Comparison of ENCODE assay signal across 15 cellular contexts in genomic region chr9:137226338-137227056, GRCh38. TPM values are rescaled to one million over a fixed set of nuclear protein-coding genes. Genes with fewer than 3 reads are reported as not detected.
A peak's percentile ranks its signal among the peaks of the same experiment; 100 is the strongest.
DNase-seq lines count a peak whose midpoint lies in the region; ATAC-seq and TF ChIP-seq lines count a peak whose summit lies in the region.
"Had no signal": no experiment of that assay in that cellular context is flagged by ENCODE, and none has a peak within 500 bp of the region (broad histone marks: within the 10 kb centered on the region; RNA-seq: fewer than 3 reads in every experiment).

No MANE protein-coding gene starts in this region.

- no peak overlapping the region for H3K4me3 Mint-ChIP-seq in CD8-positive, alpha-beta T cell
- H3K4me3 Mint-ChIP-seq: activated CD8-positive, alpha-beta memory T cell treated with anti-CD3 and anti-CD28 coated beads, Interleukin-2, amount 10 ng/mL, durations not matched to agents 7 days and 5 days; GM23338 had no signal

- ATAC-seq in GM21360 (IDR thresholded peaks at IDR 0.05; ENCODE audit: unreplicated experiment), result no peak
- ATAC-seq in CD8-positive, alpha-beta T cell, result no peak
- ATAC-seq: activated CD8-positive, alpha-beta memory T cell treated with anti-CD3 and anti-CD28 coated beads, Interleukin-2, amount 10 ng/mL, durations not matched to agents 7 days and 5 days; Right ventricle myocardium inferior had no signal

- peaks cover 2% of the 10 kb centered on the region for H3K79me2 ChIP-seq in trophoblast cell (ENCODE audit: control insufficient read depth, insufficient read depth, low read length, poor library complexity)

- no peak overlapping the region for H2BK120ac ChIP-seq in trophoblast cell (ENCODE audit: insufficient read depth, low read length, poor library complexity)

- peak; percentile 31 for DNase-seq in EH (ENCODE audit: low read depth)
- DNase-seq in NCI-H226, result peak; percentile 81
- DNase-seq in epithelial cell of esophagus (ENCODE audit: low read depth), result peak; percentile 86
- DNase-seq in trophoblast cell, result peak; percentile 96
- no peak for DNase-seq in amygdala (lab: John Stamatoyannopoulos, UW)
- no peak for DNase-seq in middle frontal gyrus (ENCODE audit: extremely low spot score, low spot score)
- no peak for DNase-seq in CD8-positive, alpha-beta T cell
- DNase-seq: activated CD8-positive, alpha-beta memory T cell treated with anti-CD3 and anti-CD28 coated beads, Interleukin-2, amount 10 ng/mL, durations not matched to agents 7 days and 5 days; activated naive CD4-positive, alpha-beta T cell treated with anti-CD3 and anti-CD28 coated beads, Interleukin-2, amount 50 U/mL, for 16 hours; NCI-H526 had no signal

- peaks cover 3% of the 10 kb centered on the region for H3K27me3 Mint-ChIP-seq in CD8-positive, alpha-beta T cell (ENCODE audit: low read depth)
- H3K27me3 Mint-ChIP-seq: activated CD8-positive, alpha-beta memory T cell treated with anti-CD3 and anti-CD28 coated beads, Interleukin-2, amount 10 ng/mL, durations not matched to agents 7 days and 5 days had no signal

- no peak for TF ChIP-seq CTCF in epithelial cell of esophagus (IDR thresholded peaks at IDR 0.05; ENCODE audit: insufficient read depth, low read depth, low read length, missing control alignments)
- TF ChIP-seq CTCF in CD8-positive, alpha-beta T cell (IDR thresholded peaks at IDR 0.05), result no peak

- no peak overlapping the region for H3K27ac ChIP-seq in trophoblast cell (ENCODE audit: low read depth, low read length)
- no peak overlapping the region for H3K27ac ChIP-seq in CD8-positive, alpha-beta T cell (ENCODE audit: low read depth, low read length)

- WGBS in trophoblast cell (ENCODE audit: extremely low coverage, insufficient coverage, insufficient read length), result no CpG with 5 or more reads among the region's 18 CpGs

- H3K18ac ChIP-seq in trophoblast cell (ENCODE audit: low read length), result no peak overlapping the region

- no peaks in the 10 kb centered on the region for H3K36me3 ChIP-seq in trophoblast cell (ENCODE audit: control insufficient read depth in 1 of 2, insufficient read depth in 2 of 2, low read length in 2 of 2)
- H3K36me3 ChIP-seq in CD8-positive, alpha-beta T cell (ENCODE audit: insufficient read depth, low read length), result no peaks in the 10 kb centered on the region

- H3K79me1 ChIP-seq in trophoblast cell (ENCODE audit: low read length), result peaks cover 7% of the 10 kb centered on the region

- H3K4ac ChIP-seq in trophoblast cell (ENCODE audit: low read depth, low read length), result no peak overlapping the region

- H3K4me3 ChIP-seq in epithelial cell of esophagus (ENCODE audit: low read length) (peak overlapping the region; percentile 46), trophoblast cell (ENCODE audit: low read depth, low read length) (no peak overlapping the region)
- H3K4me3 ChIP-seq in CD8-positive, alpha-beta T cell (ENCODE audit: low read depth, low read length), result no peak overlapping the region
- H3K4me3 ChIP-seq: GM23338 had no signal

- no peak overlapping the region for H4K8ac ChIP-seq in trophoblast cell (ENCODE audit: low read depth, low read length)

- no peak overlapping the region for H2BK5ac ChIP-seq in trophoblast cell (ENCODE audit: low read depth, low read length, poor library complexity)

- no peak overlapping the region for H4K91ac ChIP-seq in trophoblast cell (ENCODE audit: low read depth, low read length)

- POLR2A ChIA-PET in CD8-positive, alpha-beta T cell (lab: Charles Lee), result no interaction called here

- H4K12ac ChIP-seq in trophoblast cell (ENCODE audit: low read depth, low read length), result no peak overlapping the region

- peaks cover 3% of the 10 kb centered on the region for H3K9me3 ChIP-seq in trophoblast cell (ENCODE audit: insufficient read depth, low read depth, low read length)
- H3K9me3 ChIP-seq in CD8-positive, alpha-beta T cell (ENCODE audit: low read length), result no peaks in the 10 kb centered on the region

- intact Hi-C loops in CD8-positive, alpha-beta T cell (cut with DNase I, micrococcal nuclease), result loop anchor here (1.0 to 2.0 kb wide), 7 partner anchors 38 to 439 kb away; partner anchors contain the start of genes ANAPC2 (in 1 of the 2) and SSNA1 (in 1 of the 2)

- H3K27ac Mint-ChIP-seq in CD8-positive, alpha-beta T cell, result no peak overlapping the region
- H3K27ac Mint-ChIP-seq: activated CD8-positive, alpha-beta memory T cell treated with anti-CD3 and anti-CD28 coated beads, Interleukin-2, amount 10 ng/mL, durations not matched to agents 7 days and 5 days; GM23338 had no signal

- no peak overlapping the region for H2BK12ac ChIP-seq in trophoblast cell (ENCODE audit: low read length)

- CTCF ChIA-PET in CD8-positive, alpha-beta T cell (lab: Charles Lee), result interaction anchor here (0.8 to 4.2 kb wide), 27 partner anchors 10 to 817 kb away, joined by 3 to 23 read pairs (median 4); partner anchors contain the start of genes ANAPC2, MAN1B1, NELFB and SAPCD2

- no peak overlapping the region for H3K14ac ChIP-seq in trophoblast cell (ENCODE audit: low read length)

- H3K4me1 Mint-ChIP-seq in CD8-positive, alpha-beta T cell (ENCODE audit: low read depth), result peaks cover 8% of the 10 kb centered on the region

- no peaks in the 10 kb centered on the region for H3K27me3 ChIP-seq in trophoblast cell (ENCODE audit: insufficient read depth, low read length)
- H3K27me3 ChIP-seq in CD8-positive, alpha-beta T cell (ENCODE audit: insufficient read depth, low read length), result no peaks in the 10 kb centered on the region

- H2AK5ac ChIP-seq in trophoblast cell (ENCODE audit: low read length), result no peak overlapping the region

- H3K9me3 Mint-ChIP-seq in CD8-positive, alpha-beta T cell, result no peaks in the 10 kb centered on the region
- H3K9me3 Mint-ChIP-seq: GM23338 had no signal

- no peak overlapping the region for H3K9ac ChIP-seq in trophoblast cell (ENCODE audit: low read length)

- no peaks in the 10 kb centered on the region for H3K36me3 Mint-ChIP-seq in CD8-positive, alpha-beta T cell
- H3K36me3 Mint-ChIP-seq: activated CD8-positive, alpha-beta memory T cell treated with anti-CD3 and anti-CD28 coated beads, Interleukin-2, amount 10 ng/mL, durations not matched to agents 7 days and 5 days had no signal

- no peak overlapping the region for H3K4me2 ChIP-seq in trophoblast cell (ENCODE audit: low read length)

- no peak overlapping the region for H2AFZ ChIP-seq in trophoblast cell (ENCODE audit: insufficient read depth, low read length, poor library complexity)
- H2AFZ ChIP-seq: GM23338 had no signal

- H3K23ac ChIP-seq in trophoblast cell (ENCODE audit: low read length), result no peak overlapping the region

- peaks cover 19 to 29% of the 10 kb centered on the region in 2 experiments for H3K4me1 ChIP-seq in trophoblast cell (ENCODE audit: control insufficient read depth in 1 of 2, insufficient read depth in 2 of 2, low read length in 2 of 2)
- peaks cover 19% of the 10 kb centered on the region for H3K4me1 ChIP-seq in CD8-positive, alpha-beta T cell (ENCODE audit: insufficient read depth, low read length)

RNA-seq across cellular contexts. Expression of gene RNF224, which starts 0.8 kb away (rescaled TPM):
- polyA plus RNA-seq in trophoblast cell (2013), result 0.06 TPM in 1 of 2 replicates, not detected in the other
- not detected for total RNA-seq in CD8-positive, alpha-beta T cell
- total RNA-seq: activated CD8-positive, alpha-beta memory T cell treated with anti-CD3 and anti-CD28 coated beads, Interleukin-2, amount 10 ng/mL, durations not matched to agents 7 days and 5 days; epithelial cell of proximal tubule; Right ventricle myocardium inferior had no signal
- polyA plus RNA-seq: BJ, GM23338 had no signal

RNA-seq across cellular contexts. Expression of gene CYSRT1, which starts 1.5 kb away (rescaled TPM):
- 0.57 and 0.61 TPM in 2 replicates for polyA plus RNA-seq in trophoblast cell (2013)
- total RNA-seq in CD8-positive, alpha-beta T cell, result under 1 TPM in 1 of 2 experiments, not detected in 1; 0.44 TPM
- total RNA-seq: Right ventricle myocardium inferior had no signal

RNA-seq across cellular contexts. Expression of gene SLC34A3, which starts 4.2 kb away (rescaled TPM):
- not detected in 2 replicates for polyA plus RNA-seq in trophoblast cell (2013)
- total RNA-seq in CD8-positive, alpha-beta T cell, result not detected
- total RNA-seq: activated CD8-positive, alpha-beta memory T cell treated with anti-CD3 and anti-CD28 coated beads, Interleukin-2, amount 10 ng/mL, durations not matched to agents 7 days and 5 days; epithelial cell of proximal tubule; GM23338; Right ventricle myocardium inferior had no signal
- polyA plus RNA-seq: BJ, GM23338 had no signal

RNA-seq across cellular contexts. Expression of gene RNF208, which starts 4.5 kb away (rescaled TPM):
- 4.7 and 5.3 TPM in 2 replicates for polyA plus RNA-seq in trophoblast cell (2013)
- total RNA-seq in CD8-positive, alpha-beta T cell, result under 1 TPM; 0.31 to 0.49 TPM

RNA-seq across cellular contexts. Expression of gene TUBB4B, which starts 14.6 kb away (rescaled TPM):
- 432 and 443 TPM in 2 replicates for polyA plus RNA-seq in trophoblast cell (2013)
- 100 to 1,000 TPM; 114 to 120 TPM for total RNA-seq in CD8-positive, alpha-beta T cell

Comparison
In these comparisons a context has a peak if more than half of its experiments do, and no peak if none do; other contexts are left out.
1. DNase-seq: peak in EH (single experiment), NCI-H226 (single experiment), epithelial cell of esophagus (single experiment) and trophoblast cell (2 of 2); none in amygdala (0 of 56), middle frontal gyrus (single experiment) and CD8-positive, alpha-beta T cell (0 of 7).